ENCODE assay signal across 16 cellular contexts in the genomic region with DNA sequence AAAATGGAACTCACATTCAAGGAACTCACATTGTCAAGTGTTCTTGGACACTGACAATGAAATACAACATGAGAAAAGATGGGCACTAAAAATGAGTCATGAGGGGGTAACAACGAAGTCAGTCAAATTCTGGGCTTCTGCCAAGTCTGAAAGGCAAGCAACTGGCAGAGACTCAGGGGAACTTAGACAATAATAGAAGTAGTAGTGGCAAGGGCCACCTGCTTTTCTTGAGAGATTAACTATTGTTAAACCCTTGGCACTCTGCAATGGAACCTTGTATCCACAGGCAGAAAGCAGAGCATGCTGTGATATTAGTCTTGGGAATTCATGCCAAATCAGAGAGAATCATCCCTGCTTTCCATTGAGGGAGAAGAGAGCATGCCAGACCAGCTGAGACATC.
DNase-seq lines count a peak whose midpoint lies in the region; ATAC-seq and TF ChIP-seq lines count a peak whose summit lies in the region.
"Had no signal": no experiment of that assay in that cellular context is flagged by ENCODE, and none has a peak within 500 bp of the region (broad histone marks: within the 10 kb centered on the region; RNA-seq: fewer than 3 reads in every experiment).

No MANE protein-coding gene starts in this region.

- H3K27ac ChIP-seq in DND-41 (ENCODE audit: low read length), result no peak overlapping the region
- H3K27ac ChIP-seq in RWPE1, result no peak overlapping the region
- no peak overlapping the region for H3K27ac ChIP-seq in SK-N-SH (ENCODE audit: low read depth in 2 of 2, low read length in 1 of 2)
- H3K27ac ChIP-seq: PC-9 had no signal

- H3K9ac ChIP-seq in DND-41 (ENCODE audit: low read depth, low read length) (no peak overlapping the region), SK-N-SH (no peak overlapping the region)

- H3K79me2 ChIP-seq in DND-41 (ENCODE audit: insufficient read depth, low read length) (no peaks in the 10 kb centered on the region), SK-N-SH (ENCODE audit: insufficient read depth) (no peaks in the 10 kb centered on the region)

- no peak for TF ChIP-seq EP300 in Ishikawa (IDR thresholded peaks at IDR 0.05; ENCODE audit: borderline replicate concordance)
- TF ChIP-seq EP300 in SK-N-SH (IDR thresholded peaks at IDR 0.05; ENCODE audit: borderline replicate concordance in 1 of 2, low read depth in 1 of 2, low read length in 1 of 2), result no peak

- TF ChIP-seq RAD21 in Ishikawa (IDR thresholded peaks at IDR 0.05; ENCODE audit: low read depth), result no peak
- no peak for TF ChIP-seq RAD21 in SK-N-SH (IDR thresholded peaks at IDR 0.05; ENCODE audit: low read length)

- H3F3A ChIP-seq in SK-N-SH (replicated peaks; ENCODE audit: insufficient read depth), result no peaks in the 10 kb centered on the region

- CTCF ChIA-PET in RWPE1 (lab: Yijun Ruan, JAX), result no interaction called here
- CTCF ChIA-PET in SK-N-SH (lab: Yijun Ruan, JAX), result no interaction called here

- peaks cover 11% of the 10 kb centered on the region for H3K4me1 ChIP-seq in DND-41 (ENCODE audit: insufficient read depth, low read length)
- H3K4me1 ChIP-seq in SK-N-SH (ENCODE audit: control insufficient read depth in 1 of 2, insufficient read depth in 2 of 2, low read depth in 1 of 2, low read length in 1 of 2), result no peaks in the 10 kb centered on the region; a peak in 2 of 4 replicates
- H3K4me1 ChIP-seq: Caco-2 had no signal

- no peak for ATAC-seq in DND-41 (ENCODE audit: insufficient read depth, low read depth)

- no peak for DNase-seq in DND-41
- peak; percentile 19 for DNase-seq in RPMI7951 (ENCODE audit: low read depth)
- peak; percentile 97 for DNase-seq in myocyte (ENCODE audit: low read depth)
- DNase-seq in AG08396 (ENCODE audit: low spot score), result no peak
- no peak for DNase-seq in RWPE1 (ENCODE audit: low spot score)
- DNase-seq in SK-N-SH, result no peak
- DNase-seq: ACHN, Caco-2, DMS153, H7, Kasumi-1, NCI-H1436, NCI-H2029, NCI-H526, PC-9 had no signal

- POLR2A ChIA-PET in RWPE1 (lab: Yijun Ruan, JAX; ENCODE audit: low non-redundant PET), result no interaction called here
- POLR2A ChIA-PET in SK-N-SH (lab: Yijun Ruan, JAX), result no interaction called here

- TF ChIP-seq CTCF in DND-41 (IDR thresholded peaks at IDR 0.05; ENCODE audit: borderline replicate concordance, extremely low read depth, low read length, poor library complexity, severe bottlenecking) (no peak), RWPE1 (conservative IDR thresholded peaks at IDR 0.05; ENCODE audit: low read depth) (no peak), SK-N-SH (IDR thresholded peaks at IDR 0.05) (no peak)

- 5% methylated on average over 1 of the region's 1 CpG for WGBS in SK-N-SH (ENCODE audit: low lambda C conversion rate)

- no peaks in the 10 kb centered on the region for H3K9me2 ChIP-seq in SK-N-SH

- H3K27me3 ChIP-seq in DND-41 (ENCODE audit: insufficient read depth, low read length, poor library complexity) (no peaks in the 10 kb centered on the region), SK-N-SH (ENCODE audit: insufficient read depth) (no peaks in the 10 kb centered on the region)

- H3K9me3 ChIP-seq in DND-41 (ENCODE audit: insufficient read depth, low read length, severe bottlenecking) (peaks cover 11% of the 10 kb centered on the region), SK-N-SH (no peaks in the 10 kb centered on the region)
- H3K9me3 ChIP-seq: Caco-2 had no signal

- H2AFZ ChIP-seq in DND-41 (ENCODE audit: low read depth, low read length) (0 out of 2 replicates have a peak overlapping the region, but pooled peaks have one; percentile 5), SK-N-SH (ENCODE audit: low read depth) (no peak overlapping the region)
- H2AFZ ChIP-seq: PC-9 had no signal

- H3K4me2 ChIP-seq in DND-41 (ENCODE audit: insufficient read depth, low read length) (no peak overlapping the region), SK-N-SH (no peak overlapping the region)
- H3K4me2 ChIP-seq: PC-9 had no signal

- no peaks in the 10 kb centered on the region for H4K20me1 ChIP-seq in DND-41 (ENCODE audit: insufficient read depth, low read length)
- H4K20me1 ChIP-seq in SK-N-SH (ENCODE audit: insufficient read depth), result no peaks in the 10 kb centered on the region

- H3K4me3 ChIP-seq in DND-41 (ENCODE audit: low read depth in 1 of 2, low read length in 2 of 2) (no peak overlapping the region), SK-N-SH (ENCODE audit: low read depth in 2 of 2, low read length in 1 of 2) (no peak overlapping the region)
- H3K4me3 ChIP-seq: PC-9 had no signal

- H3K36me3 ChIP-seq in DND-41 (ENCODE audit: insufficient read depth, low read length), result no peaks in the 10 kb centered on the region
- H3K36me3 ChIP-seq in SK-N-SH (replicated peaks in 1 of 2; ENCODE audit: control insufficient read depth in 1 of 2, insufficient read depth in 2 of 2, low read length in 1 of 2), result no peaks in the 10 kb centered on the region

TF ChIP-seq in Ishikawa, 13 proteins besides CTCF, POLR2A, EP300 and RAD21:
- TF ChIP-seq, protein P1, sequence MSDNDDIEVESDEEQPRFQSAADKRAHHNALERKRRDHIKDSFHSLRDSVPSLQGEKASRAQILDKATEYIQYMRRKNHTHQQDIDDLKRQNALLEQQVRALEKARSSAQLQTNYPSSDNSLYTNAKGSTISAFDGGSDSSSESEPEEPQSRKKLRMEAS (IDR thresholded peaks at IDR 0.05), result no peak
- TF ChIP-seq CEBPB (IDR thresholded peaks at IDR 0.05) (no peak), NFIC (IDR thresholded peaks at IDR 0.05) (peak; percentile 37), TEAD4 (IDR thresholded peaks at IDR 0.05) (no peak), ZBTB7A (IDR thresholded peaks at IDR 0.05; ENCODE audit: low read depth) (no peak), TAF1 (IDR thresholded peaks at IDR 0.05; ENCODE audit: low read depth) (no peak), YY1 (IDR thresholded peaks at IDR 0.05; ENCODE audit: low read depth) (no peak)
- TF ChIP-seq, protein P2, sequence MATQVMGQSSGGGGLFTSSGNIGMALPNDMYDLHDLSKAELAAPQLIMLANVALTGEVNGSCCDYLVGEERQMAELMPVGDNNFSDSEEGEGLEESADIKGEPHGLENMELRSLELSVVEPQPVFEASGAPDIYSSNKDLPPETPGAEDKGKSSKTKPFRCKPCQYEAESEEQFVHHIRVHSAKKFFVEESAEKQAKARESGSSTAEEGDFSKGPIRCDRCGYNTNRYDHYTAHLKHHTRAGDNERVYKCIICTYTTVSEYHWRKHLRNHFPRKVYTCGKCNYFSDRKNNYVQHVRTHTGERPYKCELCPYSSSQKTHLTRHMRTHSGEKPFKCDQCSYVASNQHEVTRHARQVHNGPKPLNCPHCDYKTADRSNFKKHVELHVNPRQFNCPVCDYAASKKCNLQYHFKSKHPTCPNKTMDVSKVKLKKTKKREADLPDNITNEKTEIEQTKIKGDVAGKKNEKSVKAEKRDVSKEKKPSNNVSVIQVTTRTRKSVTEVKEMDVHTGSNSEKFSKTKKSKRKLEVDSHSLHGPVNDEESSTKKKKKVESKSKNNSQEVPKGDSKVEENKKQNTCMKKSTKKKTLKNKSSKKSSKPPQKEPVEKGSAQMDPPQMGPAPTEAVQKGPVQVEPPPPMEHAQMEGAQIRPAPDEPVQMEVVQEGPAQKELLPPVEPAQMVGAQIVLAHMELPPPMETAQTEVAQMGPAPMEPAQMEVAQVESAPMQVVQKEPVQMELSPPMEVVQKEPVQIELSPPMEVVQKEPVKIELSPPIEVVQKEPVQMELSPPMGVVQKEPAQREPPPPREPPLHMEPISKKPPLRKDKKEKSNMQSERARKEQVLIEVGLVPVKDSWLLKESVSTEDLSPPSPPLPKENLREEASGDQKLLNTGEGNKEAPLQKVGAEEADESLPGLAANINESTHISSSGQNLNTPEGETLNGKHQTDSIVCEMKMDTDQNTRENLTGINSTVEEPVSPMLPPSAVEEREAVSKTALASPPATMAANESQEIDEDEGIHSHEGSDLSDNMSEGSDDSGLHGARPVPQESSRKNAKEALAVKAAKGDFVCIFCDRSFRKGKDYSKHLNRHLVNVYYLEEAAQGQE (IDR thresholded peaks at IDR 0.05; ENCODE audit: low read depth), result no peak

TF ChIP-seq in SK-N-SH, 30 proteins besides CTCF, POLR2A, EP300 and RAD21 (continues in another document):
- TF ChIP-seq, protein P2 (IDR thresholded peaks at IDR 0.05; ENCODE audit: low read depth, low read length), result no peak
- TF ChIP-seq, protein P1 (IDR thresholded peaks at IDR 0.05; ENCODE audit: low read depth), result no peak
- TF ChIP-seq TAF1 (IDR thresholded peaks at IDR 0.05; ENCODE audit: borderline replicate concordance, low read depth, low read length) (no peak), GATA2 (CRISPR knock-in tag; IDR thresholded peaks at IDR 0.05) (no peak), SMC3 (IDR thresholded peaks at IDR 0.05; ENCODE audit: low read depth, low read length) (no peak), SIN3A (IDR thresholded peaks at IDR 0.05; ENCODE audit: borderline replicate concordance, low read depth, low read length) (no peak), FOSL2 (IDR thresholded peaks at IDR 0.05; ENCODE audit: borderline replicate concordance, low read depth) (no peak)

Comparison
In these comparisons a context has a peak if more than half of its experiments do, and no peak if none do; other contexts are left out.
1. DNase-seq: peak in RPMI7951 (single experiment) and myocyte (single experiment); none in DND-41 (single experiment), AG08396 (single experiment), RWPE1 (single experiment) and SK-N-SH (single experiment).